26 cellular contexts compared by ENCODE assay signal in genomic region chr1:183058835-183059234, GRCh38. TPM values are rescaled to one million over a fixed set of nuclear protein-coding genes. Genes with fewer than 3 reads are reported as not detected.
DNase-seq lines count a peak whose midpoint lies in the region; ATAC-seq, FAIRE-seq and TF ChIP-seq lines count a peak whose summit lies in the region.
"Had no signal": no experiment of that assay in that cellular context is flagged by ENCODE, and none has a peak within 500 bp of the region (broad histone marks: within the 10 kb centered on the region; RNA-seq: fewer than 3 reads in every experiment).

No MANE protein-coding gene starts in this region.

- in situ Hi-C loops in IMR-90 (cut with MboI; ENCODE audit: low sequenced_read_pairs): no loop called here
- in situ Hi-C loops in gastrocnemius medialis (cut with MboI; ENCODE audit: low sequenced_read_pairs in 4 of 4): no loop called here

- no peak overlapping the region for H4K8ac ChIP-seq in IMR-90 (ENCODE audit: low read depth in 2 of 2, low read length in 2 of 2)

- H2AFZ ChIP-seq in IMR-90 (replicated peaks; ENCODE audit: low read length, poor library complexity): no peak overlapping the region
- H2AFZ ChIP-seq in astrocyte (ENCODE audit: low read depth, low read length): no peak overlapping the region
- no peak overlapping the region for H2AFZ ChIP-seq in keratinocyte (ENCODE audit: control insufficient read depth, low read length)
- H2AFZ ChIP-seq: neural progenitor cell had no signal

- no peak overlapping the region for H2AK9ac ChIP-seq in IMR-90 (replicated peaks; ENCODE audit: low read depth, low read length, poor library complexity)

- H3K4me1 ChIP-seq in IMR-90 (ENCODE audit: control insufficient read depth, insufficient read depth, low read length) (peaks cover 19% of the 10 kb centered on the region), astrocyte (ENCODE audit: insufficient read depth, low read length) (peaks cover 30% of the 10 kb centered on the region), keratinocyte (ENCODE audit: control insufficient read depth, extremely low read depth, insufficient read depth, low read length) (peaks cover 22% of the 10 kb centered on the region), gastrocnemius medialis (peaks cover 51 to 87% of the 10 kb centered on the region in 2 donors)
- H3K4me1 ChIP-seq in CD8-positive, alpha-beta memory T cell (ENCODE audit: insufficient read depth, low read length): no peaks in the 10 kb centered on the region
- H3K4me1 ChIP-seq: right lobe of liver had no signal

- H3K4me2 ChIP-seq in IMR-90 (ENCODE audit: low read depth, low read length): no peak overlapping the region
- H3K4me2 ChIP-seq in astrocyte (ENCODE audit: low read length): no peak overlapping the region
- H3K4me2 ChIP-seq in keratinocyte (ENCODE audit: control insufficient read depth, extremely low read depth, insufficient read depth, low read depth, low read length): no peak overlapping the region
- H3K4me2 ChIP-seq: neural progenitor cell had no signal

- DNase-seq in IMR-90: peak; percentile 42
- no peak for DNase-seq in astrocyte (ENCODE audit: low read depth)
- DNase-seq in keratinocyte (ENCODE audit: low read depth, low spot score): no peak
- DNase-seq in activated CD8-positive, alpha-beta memory T cell treated with anti-CD3 and anti-CD28 coated beads, Interleukin-2, amount 10 ng/mL, durations not matched to agents 7 days and 5 days: no peak
- DNase-seq in CD8-positive, alpha-beta memory T cell: no peak
- DNase-seq in gastrocnemius medialis: no peak
- DNase-seq: activated CD4-positive, alpha-beta T cell treated with anti-CD3 and anti-CD28 coated beads, Interleukin-2, amount 10 ng/mL, durations not matched to agents 7 days and 5 days; activated gamma-delta T cell; activated T-cell treated with anti-CD3 and anti-CD28 coated beads, Interleukin-2, amount 50 U/mL, for 24 hours; CD4-positive, alpha-beta T cell; cerebellar nuclear complex; dorsolateral prefrontal cortex; hippocampal formation; mesendoderm; NCI-H1694; right lobe of liver; stimulated activated CD4-positive, alpha-beta T cell treated with anti-CD3 and anti-CD28 coated beads, Interleukin-4, amount 100 ng/mL, for 1 hour; T1000; tibial artery had no signal

- H3K27me3 ChIP-seq in IMR-90 (ENCODE audit: control insufficient read depth, insufficient read depth, low read length): no peaks in the 10 kb centered on the region
- no peaks in the 10 kb centered on the region for H3K27me3 ChIP-seq in astrocyte (ENCODE audit: insufficient read depth, low read length)
- H3K27me3 ChIP-seq in keratinocyte (ENCODE audit: control insufficient read depth, extremely low read depth, insufficient read depth, low read length): no peaks in the 10 kb centered on the region
- no peaks in the 10 kb centered on the region for H3K27me3 ChIP-seq in CD8-positive, alpha-beta memory T cell (ENCODE audit: insufficient read depth, low read length, poor library complexity, severe bottlenecking)
- H3K27me3 ChIP-seq in gastrocnemius medialis: no peaks in the 10 kb centered on the region
- H3K27me3 ChIP-seq: dorsolateral prefrontal cortex, neural progenitor cell, right lobe of liver, tibial artery had no signal

- H3K36me3 Mint-ChIP-seq in astrocyte (ENCODE audit: low read depth, unreplicated experiment): no peaks in the 10 kb centered on the region
- no peaks in the 10 kb centered on the region for H3K36me3 Mint-ChIP-seq in activated CD8-positive, alpha-beta memory T cell treated with anti-CD3 and anti-CD28 coated beads, Interleukin-2, amount 10 ng/mL, durations not matched to agents 7 days and 5 days
- no peaks in the 10 kb centered on the region for H3K36me3 Mint-ChIP-seq in CD8-positive, alpha-beta memory T cell

- intact Hi-C loops in IMR-90 (cut with micrococcal nuclease): no loop called here
- intact Hi-C loops in gastrocnemius medialis (cut with DNase I; ENCODE audit: low total_unique reads): no loop called here

- no peak overlapping the region for H2AK5ac ChIP-seq in IMR-90 (ENCODE audit: low read depth, low read length)

- no peak for TF ChIP-seq CTCF in 22Rv1 (IDR thresholded peaks at IDR 0.05)
- TF ChIP-seq CTCF in IMR-90 (conservative IDR thresholded peaks at IDR 0.05; ENCODE audit: low read depth, low read length): no peak
- TF ChIP-seq CTCF in astrocyte (IDR thresholded peaks at IDR 0.05; ENCODE audit: insufficient read depth, low read depth, low read length): no peak
- TF ChIP-seq CTCF in keratinocyte (optimal IDR thresholded peaks at IDR 0.05 in 1 of 3, IDR thresholded peaks at IDR 0.05 in 1 of 3, conservative IDR thresholded peaks at IDR 0.05 in 1 of 3; ENCODE audit: extremely low read depth in 1 of 3, insufficient read depth in 2 of 3, low read length in 3 of 3): no peak
- no peak for TF ChIP-seq CTCF in gastrocnemius medialis (IDR thresholded peaks at IDR 0.05 in 4 of 5, conservative IDR thresholded peaks at IDR 0.05 in 1 of 5)

- H3K18ac ChIP-seq in IMR-90 (ENCODE audit: low read depth, low read length): no peak overlapping the region

- H3K9me1 ChIP-seq in IMR-90 (ENCODE audit: insufficient read depth, low read length) (peaks cover 29% of the 10 kb centered on the region), keratinocyte (ENCODE audit: control insufficient read depth, extremely low read depth, insufficient read depth, low read length) (peaks cover 2% of the 10 kb centered on the region)

- H2BK20ac ChIP-seq in IMR-90 (ENCODE audit: low read depth, low read length): no peak overlapping the region

- H3K4me3 ChIP-seq in IMR-90 (ENCODE audit: insufficient read depth, low read depth, low read length) (no peak overlapping the region), astrocyte (ENCODE audit: insufficient read depth, low read depth, low read length) (no peak overlapping the region), keratinocyte (ENCODE audit: control insufficient read depth in 2 of 3, extremely low read depth in 1 of 3, insufficient read depth in 2 of 3, low read depth in 1 of 3, low read length in 3 of 3) (no peak overlapping the region), gastrocnemius medialis (no peak overlapping the region)
- no peak overlapping the region for H3K4me3 ChIP-seq in CD8-positive, alpha-beta memory T cell (ENCODE audit: low read length)
- H3K4me3 ChIP-seq: A549, dorsolateral prefrontal cortex, GM12878, neural progenitor cell, right lobe of liver, tibial artery had no signal

- H3K14ac ChIP-seq in IMR-90 (replicated peaks; ENCODE audit: low read depth, low read length): no peak overlapping the region

- no peaks in the 10 kb centered on the region for H3K9me3 Mint-ChIP-seq in astrocyte (ENCODE audit: unreplicated experiment)
- no peaks in the 10 kb centered on the region for H3K9me3 Mint-ChIP-seq in activated CD8-positive, alpha-beta memory T cell treated with anti-CD3 and anti-CD28 coated beads, Interleukin-2, amount 10 ng/mL, durations not matched to agents 7 days and 5 days (ENCODE audit: low read depth)
- no peaks in the 10 kb centered on the region for H3K9me3 Mint-ChIP-seq in CD8-positive, alpha-beta memory T cell
- H3K9me3 Mint-ChIP-seq: activated CD4-positive, alpha-beta T cell treated with anti-CD3 and anti-CD28 coated beads, Interleukin-2, amount 10 ng/mL, durations not matched to agents 7 days and 5 days; activated T-cell treated with anti-CD3 and anti-CD28 coated beads, Interleukin-2, amount 50 U/mL, for 24 hours; CD4-positive, alpha-beta T cell had no signal

- peaks cover 16% of the 10 kb centered on the region for H3K4me1 Mint-ChIP-seq in astrocyte (ENCODE audit: low read depth, unreplicated experiment)
- H3K4me1 Mint-ChIP-seq in activated CD8-positive, alpha-beta memory T cell treated with anti-CD3 and anti-CD28 coated beads, Interleukin-2, amount 10 ng/mL, durations not matched to agents 7 days and 5 days: no peaks in the 10 kb centered on the region
- no peaks in the 10 kb centered on the region for H3K4me1 Mint-ChIP-seq in CD8-positive, alpha-beta memory T cell
- H3K4me1 Mint-ChIP-seq: activated CD4-positive, alpha-beta T cell treated with anti-CD3 and anti-CD28 coated beads, Interleukin-2, amount 10 ng/mL, durations not matched to agents 7 days and 5 days had no signal

- ATAC-seq in IMR-90 (ENCODE audit: low read depth): no peak
- ATAC-seq in activated CD8-positive, alpha-beta memory T cell treated with anti-CD3 and anti-CD28 coated beads, Interleukin-2, amount 10 ng/mL, durations not matched to agents 7 days and 5 days: no peak
- ATAC-seq in GM18517 (IDR thresholded peaks at IDR 0.05; ENCODE audit: unreplicated experiment): no peak
- ATAC-seq in gastrocnemius medialis: no peak
- ATAC-seq: A549, GM12878, left lobe of liver, right lobe of liver had no signal

- TF ChIP-seq POLR2A in IMR-90 (IDR thresholded peaks at IDR 0.05; ENCODE audit: low read depth, low read length) (no peak), gastrocnemius medialis (IDR thresholded peaks at IDR 0.05) (no peak)

- H3K23ac ChIP-seq in IMR-90 (ENCODE audit: low read depth, low read length): no peak overlapping the region

- H3K56ac ChIP-seq in IMR-90 (ENCODE audit: extremely low read depth, insufficient read depth, low read length): no peak overlapping the region

- H3K36me3 ChIP-seq in IMR-90 (ENCODE audit: control insufficient read depth, insufficient read depth, low read length): no peaks in the 10 kb centered on the region; the same call in 1 of the 2 replicates
- H3K36me3 ChIP-seq in astrocyte (ENCODE audit: insufficient read depth, low read length): no peaks in the 10 kb centered on the region
- no peaks in the 10 kb centered on the region for H3K36me3 ChIP-seq in keratinocyte (ENCODE audit: control insufficient read depth in 2 of 2, extremely low read depth in 1 of 2, insufficient read depth in 2 of 2, low read length in 2 of 2)
- no peaks in the 10 kb centered on the region for H3K36me3 ChIP-seq in CD8-positive, alpha-beta memory T cell (ENCODE audit: insufficient read depth, low read length)
- H3K36me3 ChIP-seq in gastrocnemius medialis: no peaks in the 10 kb centered on the region
- H3K36me3 ChIP-seq: neural progenitor cell, right lobe of liver, tibial artery had no signal

- H3K79me2 ChIP-seq in astrocyte (ENCODE audit: insufficient read depth, low read length): peaks cover 99% of the 10 kb centered on the region
- H3K79me2 ChIP-seq in keratinocyte (ENCODE audit: control insufficient read depth, insufficient read depth, low read length): peaks cover 64% of the 10 kb centered on the region

- H3K9me3 ChIP-seq in IMR-90 (ENCODE audit: control insufficient read depth, insufficient read depth, low read length) (no peaks in the 10 kb centered on the region), astrocyte (ENCODE audit: insufficient read depth, low read depth, low read length) (no peaks in the 10 kb centered on the region), keratinocyte (ENCODE audit: control insufficient read depth, low read depth, low read length) (no peaks in the 10 kb centered on the region), gastrocnemius medialis (no peaks in the 10 kb centered on the region)
- no peaks in the 10 kb centered on the region for H3K9me3 ChIP-seq in CD8-positive, alpha-beta memory T cell (ENCODE audit: low read length)
- H3K9me3 ChIP-seq: A549, right lobe of liver, tibial artery had no signal

- H4K5ac ChIP-seq in IMR-90 (ENCODE audit: low read depth, low read length): no peak overlapping the region

- no peak overlapping the region for H3K9ac ChIP-seq in IMR-90 (ENCODE audit: low read depth, low read length)
- H3K9ac ChIP-seq in astrocyte (ENCODE audit: low read length): peak overlapping the region; percentile 61
- H3K9ac ChIP-seq in keratinocyte (ENCODE audit: control insufficient read depth, extremely low read depth, insufficient read depth, low read length): no peak overlapping the region
- H3K9ac ChIP-seq: neural progenitor cell had no signal

- H2BK120ac ChIP-seq in IMR-90 (ENCODE audit: low read depth, low read length): no peak overlapping the region

- POLR2A ChIA-PET in IMR-90 (lab: Charles Lee; ENCODE audit: unreplicated experiment): no interaction called here
- POLR2A ChIA-PET in CD8-positive, alpha-beta memory T cell (lab: Charles Lee): no interaction called here

- H3K27ac ChIP-seq in 22Rv1 (peak overlapping the region; percentile 68; the same call in 1 of the 2 replicates), IMR-90 (ENCODE audit: insufficient read depth, low read length) (no peak overlapping the region), astrocyte (ENCODE audit: low read depth, low read length) (peak overlapping the region; percentile 85), keratinocyte (ENCODE audit: control insufficient read depth, insufficient read depth, low read length) (peak overlapping the region; percentile 10), gastrocnemius medialis (peak overlapping the region in 2 of 4 donors; percentile 40 to 66)
- no peak overlapping the region for H3K27ac ChIP-seq in CD8-positive, alpha-beta memory T cell (ENCODE audit: low read depth, low read length)
- H3K27ac ChIP-seq: dorsolateral prefrontal cortex, neural progenitor cell, right lobe of liver, RWPE1, tibial artery had no signal

- CTCF ChIA-PET in IMR-90 (lab: Yijun Ruan, JAX): interaction anchor here (0.9 kb wide), 1 partner anchor 19 kb away, joined by 3 read pairs; no protein-coding TSS in a partner anchor
- CTCF ChIA-PET in activated CD8-positive, alpha-beta memory T cell treated with anti-CD3 and anti-CD28 coated beads, Interleukin-2, amount 10 ng/mL, durations not matched to agents 7 days and 5 days (lab: Charles Lee): no interaction called here
- CTCF ChIA-PET in CD8-positive, alpha-beta memory T cell (lab: Charles Lee): no interaction called here

- no peak overlapping the region for H2BK15ac ChIP-seq in IMR-90 (ENCODE audit: low read depth, low read length)

- H4K91ac ChIP-seq in IMR-90 (ENCODE audit: insufficient read depth, low read depth, low read length): no peak overlapping the region

- no TSS peak for BruUV-seq in IMR-90 (replicated peaks; lab: Mats Ljungman, UMichigan)

- no peaks in the 10 kb centered on the region for H3K27me3 Mint-ChIP-seq in astrocyte (ENCODE audit: low read depth, unreplicated experiment)
- H3K27me3 Mint-ChIP-seq in activated CD8-positive, alpha-beta memory T cell treated with anti-CD3 and anti-CD28 coated beads, Interleukin-2, amount 10 ng/mL, durations not matched to agents 7 days and 5 days: peaks cover 4% of the 10 kb centered on the region
- peaks cover 7 to 19% of the 10 kb centered on the region in 2 donors for H3K27me3 Mint-ChIP-seq in CD8-positive, alpha-beta memory T cell

- no peak overlapping the region for H2BK5ac ChIP-seq in IMR-90 (ENCODE audit: low read depth, low read length, poor library complexity, severe bottlenecking)

- FAIRE-seq in astrocyte (lab: Jason Lieb, UNC): no peak
- no peak for FAIRE-seq in keratinocyte (lab: Jason Lieb, UNC)
- FAIRE-seq: A549, GM12878 had no signal

- no CpG with 5 or more reads among the region's 2 CpGs for WGBS in IMR-90 (ENCODE audit: extremely low coverage in 2 of 2, insufficient read length in 1 of 2), 2 experiments

- no peak for TF ChIP-seq RAD21 in IMR-90 (IDR thresholded peaks at IDR 0.05; ENCODE audit: low read length)

- H4K20me1 ChIP-seq in IMR-90 (ENCODE audit: insufficient read depth, low read length) (peaks cover 89% of the 10 kb centered on the region), astrocyte (ENCODE audit: insufficient read depth, low read length) (peaks cover 77% of the 10 kb centered on the region), keratinocyte (ENCODE audit: control insufficient read depth, extremely low read depth, insufficient read depth, low read length) (peaks cover 9% of the 10 kb centered on the region)

- no peak overlapping the region for H3K4ac ChIP-seq in IMR-90 (ENCODE audit: low read depth, low read length)

- dilution Hi-C loops in IMR-90 (cut with HindIII; ENCODE audit: low sequenced_read_pairs, unreplicated experiment): no loop called here
- dilution Hi-C loops in keratinocyte (cut with MboI; ENCODE audit: extremely low pct_ligation_motif_present, low sequenced_read_pairs): no loop called here

- H3K79me1 ChIP-seq in IMR-90 (ENCODE audit: low read depth in 1 of 2, low read length in 2 of 2): peaks cover 20 to 85% of the 10 kb centered on the region in 2 experiments

- no peak overlapping the region for H3K27ac Mint-ChIP-seq in astrocyte (ENCODE audit: unreplicated experiment)
- no peak overlapping the region for H3K27ac Mint-ChIP-seq in activated CD8-positive, alpha-beta memory T cell treated with anti-CD3 and anti-CD28 coated beads, Interleukin-2, amount 10 ng/mL, durations not matched to agents 7 days and 5 days
- H3K27ac Mint-ChIP-seq in CD8-positive, alpha-beta memory T cell: peak overlapping the region in 1 of 8 donors; percentile 28
- H3K27ac Mint-ChIP-seq: activated CD4-positive, alpha-beta T cell treated with anti-CD3 and anti-CD28 coated beads, Interleukin-2, amount 10 ng/mL, durations not matched to agents 7 days and 5 days; activated T-cell treated with anti-CD3 and anti-CD28 coated beads, Interleukin-2, amount 50 U/mL, for 24 hours; CD4-positive, alpha-beta T cell; neural progenitor cell had no signal

- no peak overlapping the region for H3K4me3 Mint-ChIP-seq in astrocyte (ENCODE audit: unreplicated experiment)
- H3K4me3 Mint-ChIP-seq in activated CD8-positive, alpha-beta memory T cell treated with anti-CD3 and anti-CD28 coated beads, Interleukin-2, amount 10 ng/mL, durations not matched to agents 7 days and 5 days: no peak overlapping the region
- H3K4me3 Mint-ChIP-seq in CD8-positive, alpha-beta memory T cell: no peak overlapping the region
- H3K4me3 Mint-ChIP-seq: activated CD4-positive, alpha-beta T cell treated with anti-CD3 and anti-CD28 coated beads, Interleukin-2, amount 10 ng/mL, durations not matched to agents 7 days and 5 days; activated T-cell treated with anti-CD3 and anti-CD28 coated beads, Interleukin-2, amount 50 U/mL, for 24 hours; CD4-positive, alpha-beta T cell; neural progenitor cell had no signal

RNA-seq across cellular contexts. Expression of gene LAMC1, which starts 35.6 kb away (rescaled TPM):
- total RNA-seq in IMR-90 (2012; rRNA removed): 361 and 394 TPM in 2 replicates
- 223 and 249 TPM in 2 replicates for polyA plus RNA-seq in IMR-90 (2012; rRNA removed)
- 90.5 and 125 TPM in 2 replicates for polyA plus RNA-seq in IMR-90 (2012; cell fraction: cytosol; rRNA removed)
- polyA plus RNA-seq in IMR-90 (2012; cell fraction: nucleus; rRNA removed; ENCODE audit: low replicate concordance): 105 and 251 TPM in 2 replicates
- total RNA-seq in astrocyte: 270 and 284 TPM in 2 replicates
- 40.9 to 76.4 TPM (median 66.6 TPM) in 3 replicates for polyA plus RNA-seq in keratinocyte
- 211 TPM for polyA plus RNA-seq in keratinocyte (2011; ENCODE audit: low read depth)
- polyA plus RNA-seq in keratinocyte (2011; cell fraction: cytosol; rRNA removed): 25.4 and 28.6 TPM in 2 replicates
- 140 and 179 TPM in 2 replicates for polyA plus RNA-seq in keratinocyte (2011; cell fraction: nucleus; rRNA removed)
- 22.0 and 71.3 TPM in 2 replicates for polyA plus RNA-seq in keratinocyte (2012; ENCODE audit: low replicate concordance)
- 69.5 to 154 TPM (median 153 TPM) in 3 replicates for polyA minus RNA-seq in keratinocyte
- polyA minus RNA-seq in keratinocyte (2011; cell fraction: cytosol; rRNA and poly(A)+ RNA removed): 52.0 TPM
- 139 and 261 TPM in 2 replicates for polyA minus RNA-seq in keratinocyte (2011; cell fraction: nucleus; rRNA and poly(A)+ RNA removed)
- total RNA-seq in activated CD8-positive, alpha-beta memory T cell treated with anti-CD3 and anti-CD28 coated beads, Interleukin-2, amount 10 ng/mL, durations not matched to agents 7 days and 5 days: under 1 TPM in 1 of 2 experiments, not detected in 1; 0.40 TPM
- under 1 TPM; 0.33 to 0.58 TPM for total RNA-seq in CD8-positive, alpha-beta memory T cell
- not detected for polyA plus RNA-seq in CD8-positive, alpha-beta memory T cell
- 100 to 1,000 TPM in 3 of 4 donors, 10 to 100 TPM in 1; 96.1 to 161 (median 135) TPM for total RNA-seq in gastrocnemius medialis
- total RNA-seq: activated CD4-positive, alpha-beta T cell treated with anti-CD3 and anti-CD28 coated beads, Interleukin-2, amount 10 ng/mL, durations not matched to agents 7 days and 5 days; CD4-positive, alpha-beta T cell had no signal

Comparison
In these comparisons a context has a peak if more than half of its experiments do, and no peak if none do; other contexts are left out.
1. H3K27ac ChIP-seq: peak in 22Rv1 (single experiment), astrocyte (single experiment) and keratinocyte (single experiment); none in IMR-90 (single experiment) and CD8-positive, alpha-beta memory T cell (single experiment).
2. RNA of gene LAMC1, which starts 35.6 kb away (total RNA-seq): 361 to 394 TPM in IMR-90, 270 to 284 TPM in astrocyte and 96.1 to 161 TPM in gastrocnemius medialis; 0.33 to 0.58 TPM in CD8-positive, alpha-beta memory T cell and 0.40 TPM in activated CD8-positive, alpha-beta memory T cell treated with anti-CD3 and anti-CD28 coated beads, Interleukin-2, amount 10 ng/mL, durations not matched to agents 7 days and 5 days; every median in the first group is over 10 times any median in the second.